ENCODE assay signal across 31 cellular contexts in genomic region chr22:38302906-38303305, GRCh38.
"Had no signal": no experiment of that assay in that cellular context is flagged by ENCODE, and none has a peak within 500 bp of the region (broad histone marks: within the 10 kb centered on the region; RNA-seq: fewer than 3 reads in every experiment).

No MANE protein-coding gene starts in this region.

- DNase-seq: activated CD4-positive, alpha-beta T cell treated with anti-CD3 and anti-CD28 coated beads for 36 hours; activated CD4-positive, CD25-positive, alpha-beta regulatory T cell; activated CD8-positive, alpha-beta memory T cell treated with anti-CD3 and anti-CD28 coated beads, Interleukin-2, amount 10 ng/mL, durations not matched to agents 7 days and 5 days; activated CD8-positive, alpha-beta T cell treated with anti-CD3 and anti-CD28 coated beads, Interleukin-2, amount 10 ng/mL, durations not matched to agents 7 days and 5 days; activated naive CD4-positive, alpha-beta T cell; activated T-cell treated with anti-CD3 and anti-CD28 coated beads for 4 hours; activated T-cell treated with anti-CD3 and anti-CD28 coated beads, Interleukin-2, amount 50 U/mL, for 72 hours; anterior cingulate cortex; body of pancreas; dorsolateral prefrontal cortex; effector memory CD4-positive, alpha-beta T cell; foreskin fibroblast; islet precursor cell; midbrain; naive thymus-derived CD8-positive, alpha-beta T cell; nucleus accumbens; pancreas; retina; stimulated activated CD4-positive, alpha-beta T cell treated with anti-CD3 and anti-CD28 coated beads, Interleukin-15, amount 100 ng/mL, for 24 hours; stimulated activated CD4-positive, alpha-beta T cell treated with anti-CD3 and anti-CD28 coated beads, Interleukin-2, amount 100 ng/mL, for 24 hours; stimulated activated naive CD8-positive, alpha-beta T cell treated with anti-CD3 and anti-CD28 coated beads, Interleukin-15, Interleukin-2, amounts not matched to agents 100 U/mL and 50 U/mL, for 24 hours; testis; upper lobe of left lung had no signal

- H3K27me3 Mint-ChIP-seq: activated CD4-positive, alpha-beta T cell treated with anti-CD3 and anti-CD28 coated beads for 36 hours; activated CD8-positive, alpha-beta memory T cell treated with anti-CD3 and anti-CD28 coated beads, Interleukin-2, amount 10 ng/mL, durations not matched to agents 7 days and 5 days; activated naive CD8-positive, alpha-beta T cell; naive thymus-derived CD8-positive, alpha-beta T cell had no signal

- H3K27me3 ChIP-seq: body of pancreas, cardiac muscle cell, dorsolateral prefrontal cortex, hepatocyte, pancreas, testis, upper lobe of left lung, vagina had no signal

- H3K4me3 ChIP-seq: body of pancreas, cardiac muscle cell, coronary artery, dorsolateral prefrontal cortex, hepatocyte, pancreas, prostate gland, testis, upper lobe of left lung, vagina had no signal

- H3K4me2 ChIP-seq: hepatocyte had no signal

- H3K9me3 ChIP-seq: body of pancreas, pancreas, prostate gland, testis, upper lobe of left lung, vagina had no signal

- ATAC-seq: activated CD4-positive, alpha-beta T cell treated with anti-CD3 and anti-CD28 coated beads for 36 hours; activated CD8-positive, alpha-beta memory T cell treated with anti-CD3 and anti-CD28 coated beads, Interleukin-2, amount 10 ng/mL, durations not matched to agents 7 days and 5 days; activated CD8-positive, alpha-beta T cell treated with anti-CD3 and anti-CD28 coated beads, Interleukin-2, amount 10 ng/mL, durations not matched to agents 7 days and 5 days; activated T-cell treated with anti-CD3 and anti-CD28 coated beads, Interleukin-2, amount 50 U/mL, for 72 hours; body of pancreas; naive thymus-derived CD8-positive, alpha-beta T cell; pancreas; stimulated activated naive CD8-positive, alpha-beta T cell treated with anti-CD3 and anti-CD28 coated beads, Interleukin-15, Interleukin-2, amounts not matched to agents 100 U/mL and 50 U/mL, for 24 hours had no signal

- H3K4me3 Mint-ChIP-seq: activated CD4-positive, alpha-beta T cell treated with anti-CD3 and anti-CD28 coated beads for 36 hours; activated CD8-positive, alpha-beta memory T cell treated with anti-CD3 and anti-CD28 coated beads, Interleukin-2, amount 10 ng/mL, durations not matched to agents 7 days and 5 days; activated CD8-positive, alpha-beta T cell treated with anti-CD3 and anti-CD28 coated beads, Interleukin-2, amount 10 ng/mL, durations not matched to agents 7 days and 5 days; activated naive CD8-positive, alpha-beta T cell; activated T-cell treated with anti-CD3 and anti-CD28 coated beads, Interleukin-2, amount 50 U/mL, for 72 hours; naive thymus-derived CD8-positive, alpha-beta T cell; neural crest cell; T-helper 2 cell treated with Interferon-gamma antibody and Interleukin-4, amounts not matched to agents 5 μg/mL and 100 μg/mL, for 36 hours had no signal

- H3K27ac Mint-ChIP-seq: activated CD4-positive, alpha-beta T cell treated with anti-CD3 and anti-CD28 coated beads for 36 hours; activated CD8-positive, alpha-beta memory T cell treated with anti-CD3 and anti-CD28 coated beads, Interleukin-2, amount 10 ng/mL, durations not matched to agents 7 days and 5 days; activated CD8-positive, alpha-beta T cell treated with anti-CD3 and anti-CD28 coated beads, Interleukin-2, amount 10 ng/mL, durations not matched to agents 7 days and 5 days; activated naive CD8-positive, alpha-beta T cell; activated T-cell treated with anti-CD3 and anti-CD28 coated beads, Interleukin-2, amount 50 U/mL, for 72 hours; T-helper 2 cell treated with Interferon-gamma antibody and Interleukin-4, amounts not matched to agents 5 μg/mL and 100 μg/mL, for 36 hours had no signal

- H3K27ac ChIP-seq: cardiac muscle cell, hepatocyte, prostate gland, testis had no signal

- H2AFZ ChIP-seq: hepatocyte had no signal

- H3K9me3 Mint-ChIP-seq: activated T-cell treated with anti-CD3 and anti-CD28 coated beads, Interleukin-2, amount 50 U/mL, for 72 hours; naive thymus-derived CD8-positive, alpha-beta T cell; neural crest cell; T-helper 2 cell treated with Interferon-gamma antibody and Interleukin-4, amounts not matched to agents 5 μg/mL and 100 μg/mL, for 36 hours had no signal
